ENCODE assay signal across 1 cellular context in genomic region chr1:203278087-203278884, GRCh38.
TF ChIP-seq lines count a peak whose summit lies in the region.

No MANE protein-coding gene starts in this region.

TF ChIP-seq in HEK293, 187 proteins besides CTCF, POLR2A, EP300 and RAD21 (continued from another document):
- peak; percentile 6; the same call in 1 of the 2 replicates for TF ChIP-seq FEZF1 (tag by site-specific recombination; IDR thresholded peaks at IDR 0.05)
- TF ChIP-seq ZNF341 (tag by site-specific recombination; IDR thresholded peaks at IDR 0.05; ENCODE audit: low read depth): 0 out of 2 replicates have a peak, but pooled peaks have one; percentile 6
- no peak for TF ChIP-seq ZNF112 (tag by site-specific recombination; IDR thresholded peaks at IDR 0.05)
- TF ChIP-seq ZBTB48 (tag by site-specific recombination; IDR thresholded peaks at IDR 0.05): peak; percentile 98
- TF ChIP-seq, protein P1, sequence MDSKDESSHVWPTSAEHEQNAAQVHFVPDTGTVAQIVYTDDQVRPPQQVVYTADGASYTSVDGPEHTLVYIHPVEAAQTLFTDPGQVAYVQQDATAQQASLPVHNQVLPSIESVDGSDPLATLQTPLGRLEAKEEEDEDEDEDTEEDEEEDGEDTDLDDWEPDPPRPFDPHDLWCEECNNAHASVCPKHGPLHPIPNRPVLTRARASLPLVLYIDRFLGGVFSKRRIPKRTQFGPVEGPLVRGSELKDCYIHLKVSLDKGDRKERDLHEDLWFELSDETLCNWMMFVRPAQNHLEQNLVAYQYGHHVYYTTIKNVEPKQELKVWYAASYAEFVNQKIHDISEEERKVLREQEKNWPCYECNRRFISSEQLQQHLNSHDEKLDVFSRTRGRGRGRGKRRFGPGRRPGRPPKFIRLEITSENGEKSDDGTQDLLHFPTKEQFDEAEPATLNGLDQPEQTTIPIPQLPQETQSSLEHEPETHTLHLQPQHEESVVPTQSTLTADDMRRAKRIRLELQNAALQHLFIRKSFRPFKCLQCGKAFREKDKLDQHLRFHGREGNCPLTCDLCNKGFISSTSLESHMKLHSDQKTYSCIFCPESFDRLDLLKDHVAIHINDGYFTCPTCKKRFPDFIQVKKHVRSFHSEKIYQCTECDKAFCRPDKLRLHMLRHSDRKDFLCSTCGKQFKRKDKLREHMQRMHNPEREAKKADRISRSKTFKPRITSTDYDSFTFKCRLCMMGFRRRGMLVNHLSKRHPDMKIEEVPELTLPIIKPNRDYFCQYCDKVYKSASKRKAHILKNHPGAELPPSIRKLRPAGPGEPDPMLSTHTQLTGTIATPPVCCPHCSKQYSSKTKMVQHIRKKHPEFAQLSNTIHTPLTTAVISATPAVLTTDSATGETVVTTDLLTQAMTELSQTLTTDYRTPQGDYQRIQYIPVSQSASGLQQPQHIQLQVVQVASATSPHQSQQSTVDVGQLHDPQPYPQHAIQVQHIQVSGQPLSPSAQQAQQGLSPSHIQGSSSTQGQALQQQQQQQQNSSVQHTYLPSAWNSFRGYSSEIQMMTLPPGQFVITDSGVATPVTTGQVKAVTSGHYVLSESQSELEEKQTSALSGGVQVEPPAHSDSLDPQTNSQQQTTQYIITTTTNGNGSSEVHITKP (tag by site-specific recombination; IDR thresholded peaks at IDR 0.05): peak; percentile 51
- no peak for TF ChIP-seq ZNF114 (tag by site-specific recombination; IDR thresholded peaks at IDR 0.05)
- TF ChIP-seq GLIS1 (tag by site-specific recombination; IDR thresholded peaks at IDR 0.05): no peak
- TF ChIP-seq ZNF580 (tag by site-specific recombination; IDR thresholded peaks at IDR 0.05): no peak
- TF ChIP-seq ZNF837 (tag by site-specific recombination; IDR thresholded peaks at IDR 0.05): no peak
- TF ChIP-seq ZIC2 (tag by site-specific recombination; IDR thresholded peaks at IDR 0.05): peak; percentile 81
